In the genomic region with DNA sequence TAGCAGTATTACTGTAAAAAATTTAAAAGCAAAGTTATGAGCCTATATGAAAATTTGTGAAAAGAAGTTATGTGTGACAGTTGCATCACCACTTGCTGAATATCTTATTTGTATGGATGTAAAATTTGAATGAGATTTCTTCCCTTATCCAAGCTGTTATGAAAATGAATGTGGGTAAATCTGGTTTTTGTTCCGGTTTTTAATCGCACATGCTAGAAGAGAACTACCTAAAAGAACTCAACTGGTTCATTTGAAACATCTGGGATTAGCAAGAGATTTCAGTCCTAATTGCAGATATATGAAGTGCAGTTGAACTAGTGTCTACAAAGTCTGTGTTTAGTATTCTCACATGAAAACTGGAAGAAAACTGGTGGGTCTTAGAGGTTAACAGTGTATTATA, we compare ENCODE assay signal across 27 cellular contexts.
"Had no signal": no experiment of that assay in that cellular context is flagged by ENCODE, and none has a peak within 500 bp of the region (broad histone marks: within the 10 kb centered on the region; RNA-seq: fewer than 3 reads in every experiment).

No MANE protein-coding gene starts in this region.

- H3K36me3 ChIP-seq: colonic mucosa, gastrocnemius medialis, lower lobe of right lung had no signal

- ATAC-seq: effector memory CD8-positive, alpha-beta T cell; esophagus mucosa; gastrocnemius medialis; left colon; left lobe of liver; lower lobe of right lung; naive thymus-derived CD4-positive, alpha-beta T cell; natural killer cell had no signal

- H3K27me3 ChIP-seq: colonic mucosa, gastrocnemius medialis, hepatocyte had no signal

- H3K27ac ChIP-seq: colonic mucosa, epithelial cell of prostate, gastrocnemius medialis, hepatocyte, lower lobe of right lung had no signal

- H3K4me1 ChIP-seq: colonic mucosa, lower lobe of right lung had no signal

- H3K9me3 ChIP-seq: colonic mucosa, gastrocnemius medialis, lower lobe of right lung had no signal

- H3K4me3 ChIP-seq: colonic mucosa, gastrocnemius medialis, hepatocyte, lower lobe of right lung had no signal

- DNase-seq: colonic mucosa; cortex of kidney; effector CD8-positive, alpha-beta T cell; effector memory CD8-positive, alpha-beta T cell; endodermal cell; erythroblast; foreskin fibroblast; foreskin melanocyte; gastrocnemius medialis; glutamatergic neuron; head of caudate nucleus; hypothalamus; immature natural killer cell; islet precursor cell; kidney; kidney glomerular epithelial cell; left colon; left ventricle myocardium superior; lower lobe of right lung; mesenchymal stem cell; midbrain; naive thymus-derived CD4-positive, alpha-beta T cell; natural killer cell had no signal
